Comparison of ENCODE assay signal across 35 cellular contexts in the genomic region with DNA sequence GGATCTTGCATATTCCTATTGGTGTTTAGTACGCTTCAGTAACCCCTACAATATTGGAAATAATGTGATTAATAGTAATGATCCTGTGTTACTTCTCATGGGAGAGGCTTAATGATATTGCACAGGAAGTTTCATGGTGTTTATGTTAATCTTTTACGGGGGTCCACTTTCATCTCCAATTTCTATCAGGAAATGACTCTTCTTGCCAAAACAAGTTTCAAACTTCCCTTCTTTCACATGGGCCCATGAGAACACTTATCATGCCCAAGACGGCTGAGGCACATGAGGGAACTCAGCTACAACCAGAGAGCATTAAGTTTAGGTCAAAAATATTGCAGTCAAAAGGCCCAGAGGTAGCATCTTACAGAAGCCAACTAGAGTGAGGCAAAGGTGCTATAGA. TPM values are rescaled to one million over a fixed set of nuclear protein-coding genes. Genes with fewer than 3 reads are reported as not detected.
"Had no signal": no experiment of that assay in that cellular context is flagged by ENCODE, and none has a peak within 500 bp of the region (broad histone marks: within the 10 kb centered on the region; RNA-seq: fewer than 3 reads in every experiment).

No MANE protein-coding gene starts in this region.

- H3K9me3 Mint-ChIP-seq: activated B cell treated with CpG ODN at 0.5 μM for 24 hours; activated CD4-positive, alpha-beta memory T cell treated with anti-CD3 and anti-CD28 coated beads for 36 hours; activated CD4-positive, alpha-beta T cell treated with anti-CD3 and anti-CD28 coated beads, Interleukin-2, amount 10 ng/mL, durations not matched to agents 24 days and 14 days; activated CD8-positive, alpha-beta T cell treated with anti-CD3 and anti-CD28 coated beads for 36 hours; activated naive CD4-positive, alpha-beta T cell treated with anti-CD3 and anti-CD28 coated beads, Interleukin-2, amount 10 ng/mL, durations not matched to agents 7 days and 5 days; activated naive CD4-positive, alpha-beta T cell treated with anti-CD3 and anti-CD28 coated beads, Interleukin-2, amount 50 U/mL, for 24 hours; activated T-cell treated with anti-CD3 and anti-CD28 coated beads, Interleukin-2, amount 50 U/mL, for 4 hours; activated T-cell treated with anti-CD3 and anti-CD28 coated beads, Interleukin-2, amount 50 U/mL, for 72 hours; activated T-helper 1 cell treated with anti-CD3 and anti-CD28 coated beads, Interleukin-12 subunit alpha, Interleukin-12 subunit beta, Interleukin-2, Interleukin-4 antibody, amounts not matched to agents 30 ng/mL and 10 ng/mL and 1 ng/mL, durations not matched to agents 14 hours and 24 hours and 36 hours; activated T-helper 17 cell treated with anti-CD3 and anti-CD28 coated beads, Interleukin-2, amount 50 U/mL, for 72 hours; brain; central memory CD8-positive, alpha-beta T cell; T-helper 1 cell treated with Interleukin-12 subunit alpha and Interleukin-12 subunit beta and Interleukin-4 antibody, amounts not matched to agents 30 μg/mL and 1 μg/mL, for 36 hours; T-helper 2 cell treated with Interferon-gamma antibody and Interleukin-4, amounts not matched to agents 5 μg/mL and 100 μg/mL, for 36 hours had no signal

- H3K27ac Mint-ChIP-seq: activated B cell treated with CpG ODN at 0.5 μM for 24 hours; activated CD4-positive, alpha-beta memory T cell treated with anti-CD3 and anti-CD28 coated beads for 36 hours; activated CD4-positive, alpha-beta T cell treated with anti-CD3 and anti-CD28 coated beads, Interleukin-2, amount 10 ng/mL, durations not matched to agents 24 days and 14 days; activated CD8-positive, alpha-beta T cell treated with anti-CD3 and anti-CD28 coated beads for 36 hours; activated naive CD4-positive, alpha-beta T cell treated with anti-CD3 and anti-CD28 coated beads, Interleukin-2, amount 10 ng/mL, durations not matched to agents 7 days and 5 days; activated naive CD4-positive, alpha-beta T cell treated with anti-CD3 and anti-CD28 coated beads, Interleukin-2, amount 50 U/mL, for 24 hours; activated naive CD8-positive, alpha-beta T cell; activated T-cell treated with anti-CD3 and anti-CD28 coated beads, Interleukin-2, amount 50 U/mL, for 72 hours; activated T-helper 1 cell treated with anti-CD3 and anti-CD28 coated beads, Interleukin-12 subunit alpha, Interleukin-12 subunit beta, Interleukin-2, Interleukin-4 antibody, amounts not matched to agents 30 ng/mL and 10 ng/mL and 1 ng/mL, durations not matched to agents 14 hours and 24 hours and 36 hours; activated T-helper 17 cell treated with anti-CD3 and anti-CD28 coated beads, Interleukin-2, amount 50 U/mL, for 72 hours; brain; T-helper 1 cell treated with Interleukin-12 subunit alpha and Interleukin-12 subunit beta and Interleukin-4 antibody, amounts not matched to agents 30 μg/mL and 1 μg/mL, for 36 hours; T-helper 2 cell treated with Interferon-gamma antibody and Interleukin-4, amounts not matched to agents 5 μg/mL and 100 μg/mL, for 36 hours had no signal

- H3K4me3 ChIP-seq: cardiac muscle cell had no signal

- H3K4me3 Mint-ChIP-seq: activated B cell treated with CpG ODN at 0.5 μM for 24 hours; activated CD4-positive, alpha-beta memory T cell treated with anti-CD3 and anti-CD28 coated beads for 36 hours; activated CD4-positive, alpha-beta T cell treated with anti-CD3 and anti-CD28 coated beads, Interleukin-2, amount 10 ng/mL, durations not matched to agents 24 days and 14 days; activated CD8-positive, alpha-beta T cell treated with anti-CD3 and anti-CD28 coated beads for 36 hours; activated naive CD4-positive, alpha-beta T cell treated with anti-CD3 and anti-CD28 coated beads, Interleukin-2, amount 10 ng/mL, durations not matched to agents 7 days and 5 days; activated naive CD4-positive, alpha-beta T cell treated with anti-CD3 and anti-CD28 coated beads, Interleukin-2, amount 50 U/mL, for 24 hours; activated naive CD8-positive, alpha-beta T cell; activated T-cell treated with anti-CD3 and anti-CD28 coated beads, Interleukin-2, amount 50 U/mL, for 4 hours; activated T-cell treated with anti-CD3 and anti-CD28 coated beads, Interleukin-2, amount 50 U/mL, for 72 hours; activated T-helper 1 cell treated with anti-CD3 and anti-CD28 coated beads, Interleukin-12 subunit alpha, Interleukin-12 subunit beta, Interleukin-2, Interleukin-4 antibody, amounts not matched to agents 30 ng/mL and 10 ng/mL and 1 ng/mL, durations not matched to agents 14 hours and 24 hours and 36 hours; activated T-helper 17 cell treated with anti-CD3 and anti-CD28 coated beads, Interleukin-2, amount 50 U/mL, for 72 hours; central memory CD8-positive, alpha-beta T cell; T-helper 1 cell treated with Interleukin-12 subunit alpha and Interleukin-12 subunit beta and Interleukin-4 antibody, amounts not matched to agents 30 μg/mL and 1 μg/mL, for 36 hours; T-helper 2 cell treated with Interferon-gamma antibody and Interleukin-4, amounts not matched to agents 5 μg/mL and 100 μg/mL, for 36 hours had no signal

- DNase-seq: activated B cell treated with CpG ODN at 0.5 μM for 24 hours; activated CD4-positive, alpha-beta memory T cell treated with anti-CD3 and anti-CD28 coated beads for 36 hours; activated CD4-positive, alpha-beta T cell treated with anti-CD3 and anti-CD28 coated beads for 4 hours; activated CD4-positive, alpha-beta T cell treated with anti-CD3 and anti-CD28 coated beads, Interleukin-2, amount 10 ng/mL, durations not matched to agents 24 days and 14 days; activated CD4-positive, alpha-beta T cell treated with anti-CD3 and anti-CD28 coated beads, Interleukin-2, amount 50 U/mL, for 1 hour; activated CD4-positive, alpha-beta T cell treated with anti-CD3 and anti-CD28 coated beads, Interleukin-2, amount 50 U/mL, for 4 hours; activated CD4-positive, CD25-positive, alpha-beta regulatory T cell treated with anti-CD3 and anti-CD28 coated beads, Interleukin-2, amount 50 U/mL, for 72 hours; activated CD8-positive, alpha-beta memory T cell treated with anti-CD3 and anti-CD28 coated beads, Interleukin-2, amount 50 U/mL, for 4 hours; activated CD8-positive, alpha-beta T cell treated with anti-CD3 and anti-CD28 coated beads for 36 hours; activated gamma-delta T cell; activated naive CD4-positive, alpha-beta T cell treated with anti-CD3 and anti-CD28 coated beads, Interleukin-2, amount 10 ng/mL, durations not matched to agents 7 days and 5 days; activated naive CD4-positive, alpha-beta T cell treated with Interleukin-2 at 50 U/mL for 16 hours; activated T-cell treated with anti-CD3 and anti-CD28 coated beads for 4 hours; activated T-cell treated with anti-CD3 and anti-CD28 coated beads, Interleukin-2, amount 50 U/mL, for 1 hour; activated T-cell treated with anti-CD3 and anti-CD28 coated beads, Interleukin-2, amount 50 U/mL, for 4 hours; activated T-cell treated with anti-CD3 and anti-CD28 coated beads, Interleukin-2, amount 50 U/mL, for 72 hours; amygdala; anterior cingulate cortex; caudate nucleus; cerebellar nuclear complex; T-helper 1 cell; T-helper 2 cell; T-helper 9 cell had no signal

- H3K27ac ChIP-seq: cardiac muscle cell, VCaP had no signal

- H3K36me3 Mint-ChIP-seq: activated CD4-positive, alpha-beta memory T cell treated with anti-CD3 and anti-CD28 coated beads for 36 hours; activated naive CD4-positive, alpha-beta T cell treated with anti-CD3 and anti-CD28 coated beads, Interleukin-2, amount 10 ng/mL, durations not matched to agents 7 days and 5 days; activated naive CD4-positive, alpha-beta T cell treated with anti-CD3 and anti-CD28 coated beads, Interleukin-2, amount 50 U/mL, for 24 hours; activated naive CD8-positive, alpha-beta T cell; brain had no signal

- H3K27me3 ChIP-seq: ascending aorta had no signal

- H3K4me1 Mint-ChIP-seq: activated B cell treated with CpG ODN at 0.5 μM for 24 hours; activated CD4-positive, alpha-beta T cell treated with anti-CD3 and anti-CD28 coated beads, Interleukin-2, amount 10 ng/mL, durations not matched to agents 24 days and 14 days; activated naive CD4-positive, alpha-beta T cell treated with anti-CD3 and anti-CD28 coated beads, Interleukin-2, amount 10 ng/mL, durations not matched to agents 7 days and 5 days; activated naive CD4-positive, alpha-beta T cell treated with anti-CD3 and anti-CD28 coated beads, Interleukin-2, amount 50 U/mL, for 24 hours; activated T-helper 17 cell treated with anti-CD3 and anti-CD28 coated beads, Interleukin-2, amount 50 U/mL, for 72 hours; central memory CD8-positive, alpha-beta T cell had no signal

- ATAC-seq: activated CD8-positive, alpha-beta T cell treated with anti-CD3 and anti-CD28 coated beads for 36 hours; activated T-cell treated with anti-CD3 and anti-CD28 coated beads, Interleukin-2, amount 50 U/mL, for 4 hours; activated T-cell treated with anti-CD3 and anti-CD28 coated beads, Interleukin-2, amount 50 U/mL, for 72 hours; activated T-helper 17 cell treated with anti-CD3 and anti-CD28 coated beads, Interleukin-2, amount 50 U/mL, for 72 hours had no signal

- H3K36me3 ChIP-seq: ascending aorta, cardiac muscle cell had no signal

- H3K9me3 ChIP-seq: ascending aorta had no signal

RNA-seq across cellular contexts. Expression of gene ERBB4, which starts 7.6 kb away (rescaled TPM):
- total RNA-seq: activated B cell treated with CpG ODN at 0.5 μM for 24 hours; activated CD4-positive, alpha-beta memory T cell treated with anti-CD3 and anti-CD28 coated beads for 36 hours; activated CD4-positive, alpha-beta T cell treated with anti-CD3 and anti-CD28 coated beads, Interleukin-2, amount 10 ng/mL, durations not matched to agents 24 days and 14 days; activated CD8-positive, alpha-beta memory T cell treated with anti-CD3 and anti-CD28 coated beads for 36 hours; activated CD8-positive, alpha-beta T cell treated with anti-CD3 and anti-CD28 coated beads for 36 hours; activated T-cell treated with anti-CD3 and anti-CD28 coated beads, Interleukin-2, amount 50 U/mL, for 4 hours; activated T-cell treated with anti-CD3 and anti-CD28 coated beads, Interleukin-2, amount 50 U/mL, for 72 hours; activated T-helper 1 cell treated with anti-CD3 and anti-CD28 coated beads, Interleukin-12 subunit alpha, Interleukin-12 subunit beta, Interleukin-2, Interleukin-4 antibody, amounts not matched to agents 30 ng/mL and 10 ng/mL and 1 ng/mL, durations not matched to agents 14 hours and 24 hours and 36 hours; activated T-helper 17 cell treated with anti-CD3 and anti-CD28 coated beads, Interleukin-2, amount 50 U/mL, for 72 hours had no signal
